ENCODE assay signal across 1 cellular context in the genomic region with DNA sequence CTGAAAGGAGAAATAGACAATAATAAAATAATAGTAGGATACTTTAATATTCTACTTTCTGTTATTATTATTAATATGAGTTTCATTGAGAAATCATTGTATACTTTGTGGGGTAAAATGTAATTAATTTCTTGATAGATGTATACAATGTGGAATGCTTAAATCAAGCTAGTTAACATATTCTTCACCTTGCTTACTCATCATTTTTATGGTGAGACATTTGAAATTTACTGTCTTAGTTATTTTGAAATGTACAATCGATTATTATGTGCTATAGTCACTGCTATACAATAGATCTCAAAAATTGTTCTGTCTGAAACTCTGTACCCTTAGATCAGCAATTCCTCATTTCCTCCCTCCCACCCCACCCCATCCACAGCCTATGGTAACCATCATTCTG.
TF ChIP-seq lines count a peak whose summit lies in the region.

No MANE protein-coding gene starts in this region.

TF ChIP-seq in K562, 482 proteins besides CTCF, POLR2A, EP300 and RAD21 (continued from another document):
- TF ChIP-seq, protein P1, sequence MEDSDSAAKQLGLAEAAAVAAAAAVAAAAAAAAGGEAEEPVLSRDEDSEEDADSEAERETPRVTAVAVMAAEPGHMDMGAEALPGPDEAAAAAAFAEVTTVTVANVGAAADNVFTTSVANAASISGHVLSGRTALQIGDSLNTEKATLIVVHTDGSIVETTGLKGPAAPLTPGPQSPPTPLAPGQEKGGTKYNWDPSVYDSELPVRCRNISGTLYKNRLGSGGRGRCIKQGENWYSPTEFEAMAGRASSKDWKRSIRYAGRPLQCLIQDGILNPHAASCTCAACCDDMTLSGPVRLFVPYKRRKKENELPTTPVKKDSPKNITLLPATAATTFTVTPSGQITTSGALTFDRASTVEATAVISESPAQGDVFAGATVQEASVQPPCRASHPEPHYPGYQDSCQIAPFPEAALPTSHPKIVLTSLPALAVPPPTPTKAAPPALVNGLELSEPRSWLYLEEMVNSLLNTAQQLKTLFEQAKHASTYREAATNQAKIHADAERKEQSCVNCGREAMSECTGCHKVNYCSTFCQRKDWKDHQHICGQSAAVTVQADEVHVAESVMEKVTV (CRISPR knock-in tag; IDR thresholded peaks at IDR 0.05) = no peak
- TF ChIP-seq MAZ (CRISPR knock-in tag; conservative IDR thresholded peaks at IDR 0.05 in 1 of 2, IDR thresholded peaks at IDR 0.05 in 1 of 2) = no peak
- no peak for TF ChIP-seq GABPB2 (CRISPR knock-in tag; conservative IDR thresholded peaks at IDR 0.05)
- TF ChIP-seq RBBP5 (IDR thresholded peaks at IDR 0.05; ENCODE audit: borderline replicate concordance, insufficient read depth, low read length, poor library complexity, severe bottlenecking) = no peak
- no peak for TF ChIP-seq NEUROD1 (IDR thresholded peaks at IDR 0.05; ENCODE audit: borderline replicate concordance, low read depth, low read length, partially characterized antibody)
- TF ChIP-seq, protein P2, sequence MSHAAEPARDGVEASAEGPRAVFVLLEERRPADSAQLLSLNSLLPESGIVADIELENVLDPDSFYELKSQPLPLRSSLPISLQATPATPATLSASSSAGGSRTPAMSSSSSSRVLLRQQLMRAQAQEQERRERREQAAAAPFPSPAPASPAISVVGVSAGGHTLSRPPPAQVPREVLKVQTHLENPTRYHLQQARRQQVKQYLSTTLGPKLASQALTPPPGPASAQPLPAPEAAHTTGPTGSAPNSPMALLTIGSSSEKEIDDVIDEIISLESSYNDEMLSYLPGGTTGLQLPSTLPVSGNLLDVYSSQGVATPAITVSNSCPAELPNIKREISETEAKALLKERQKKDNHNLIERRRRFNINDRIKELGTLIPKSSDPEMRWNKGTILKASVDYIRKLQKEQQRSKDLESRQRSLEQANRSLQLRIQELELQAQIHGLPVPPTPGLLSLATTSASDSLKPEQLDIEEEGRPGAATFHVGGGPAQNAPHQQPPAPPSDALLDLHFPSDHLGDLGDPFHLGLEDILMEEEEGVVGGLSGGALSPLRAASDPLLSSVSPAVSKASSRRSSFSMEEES (CRISPR knock-in tag; IDR thresholded peaks at IDR 0.05) = no peak
- no peak for TF ChIP-seq HNRNPH1 (optimal IDR thresholded peaks at IDR 0.05; ENCODE audit: low read depth, low read length)
- no peak for TF ChIP-seq SMARCA4 (IDR thresholded peaks at IDR 0.05)
- TF ChIP-seq MAFG (tag; conservative IDR thresholded peaks at IDR 0.05) = 0 out of 2 replicates have a peak, but pooled peaks have one; percentile 20
- no peak for TF ChIP-seq MEIS2 (IDR thresholded peaks at IDR 0.05; ENCODE audit: partially characterized antibody)
- no peak for TF ChIP-seq ESRRA (IDR thresholded peaks at IDR 0.05; ENCODE audit: borderline replicate concordance, low read depth)
- TF ChIP-seq, protein P3, sequence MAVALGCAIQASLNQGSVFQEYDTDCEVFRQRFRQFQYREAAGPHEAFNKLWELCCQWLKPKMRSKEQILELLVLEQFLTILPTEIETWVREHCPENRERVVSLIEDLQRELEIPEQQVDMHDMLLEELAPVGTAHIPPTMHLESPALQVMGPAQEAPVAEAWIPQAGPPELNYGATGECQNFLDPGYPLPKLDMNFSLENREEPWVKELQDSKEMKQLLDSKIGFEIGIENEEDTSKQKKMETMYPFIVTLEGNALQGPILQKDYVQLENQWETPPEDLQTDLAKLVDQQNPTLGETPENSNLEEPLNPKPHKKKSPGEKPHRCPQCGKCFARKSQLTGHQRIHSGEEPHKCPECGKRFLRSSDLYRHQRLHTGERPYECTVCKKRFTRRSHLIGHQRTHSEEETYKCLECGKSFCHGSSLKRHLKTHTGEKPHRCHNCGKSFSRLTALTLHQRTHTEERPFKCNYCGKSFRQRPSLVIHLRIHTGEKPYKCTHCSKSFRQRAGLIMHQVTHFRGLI (CRISPR knock-in tag; IDR thresholded peaks at IDR 0.05) = no peak
